1 cellular context compared by ENCODE assay signal in the genomic region with DNA sequence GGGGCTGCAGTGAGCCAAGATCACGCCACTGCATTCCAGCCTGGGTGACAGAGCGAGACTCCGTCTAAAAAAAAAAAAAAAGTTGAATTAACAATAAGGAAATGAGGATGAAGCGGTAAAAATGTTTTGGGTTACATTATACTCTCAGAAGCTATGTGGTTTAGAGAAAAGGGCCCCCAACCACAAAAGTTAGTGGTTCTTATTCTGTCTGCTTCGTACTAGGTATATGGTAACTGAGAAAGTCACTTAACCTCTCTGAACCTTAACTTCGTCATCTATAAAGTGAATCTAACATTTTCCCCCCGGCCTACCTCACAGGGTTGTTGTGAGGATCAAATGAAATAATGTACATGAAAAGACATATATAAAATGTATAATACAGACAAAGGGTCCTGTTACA.
TF ChIP-seq lines count a peak whose summit lies in the region.

No MANE protein-coding gene starts in this region.

TF ChIP-seq in GM12878, 131 proteins besides CTCF, POLR2A, EP300 and RAD21 (continues in another document):
- no peak for TF ChIP-seq HCFC1 (IDR thresholded peaks at IDR 0.05; ENCODE audit: low read length)
- TF ChIP-seq, protein P1, sequence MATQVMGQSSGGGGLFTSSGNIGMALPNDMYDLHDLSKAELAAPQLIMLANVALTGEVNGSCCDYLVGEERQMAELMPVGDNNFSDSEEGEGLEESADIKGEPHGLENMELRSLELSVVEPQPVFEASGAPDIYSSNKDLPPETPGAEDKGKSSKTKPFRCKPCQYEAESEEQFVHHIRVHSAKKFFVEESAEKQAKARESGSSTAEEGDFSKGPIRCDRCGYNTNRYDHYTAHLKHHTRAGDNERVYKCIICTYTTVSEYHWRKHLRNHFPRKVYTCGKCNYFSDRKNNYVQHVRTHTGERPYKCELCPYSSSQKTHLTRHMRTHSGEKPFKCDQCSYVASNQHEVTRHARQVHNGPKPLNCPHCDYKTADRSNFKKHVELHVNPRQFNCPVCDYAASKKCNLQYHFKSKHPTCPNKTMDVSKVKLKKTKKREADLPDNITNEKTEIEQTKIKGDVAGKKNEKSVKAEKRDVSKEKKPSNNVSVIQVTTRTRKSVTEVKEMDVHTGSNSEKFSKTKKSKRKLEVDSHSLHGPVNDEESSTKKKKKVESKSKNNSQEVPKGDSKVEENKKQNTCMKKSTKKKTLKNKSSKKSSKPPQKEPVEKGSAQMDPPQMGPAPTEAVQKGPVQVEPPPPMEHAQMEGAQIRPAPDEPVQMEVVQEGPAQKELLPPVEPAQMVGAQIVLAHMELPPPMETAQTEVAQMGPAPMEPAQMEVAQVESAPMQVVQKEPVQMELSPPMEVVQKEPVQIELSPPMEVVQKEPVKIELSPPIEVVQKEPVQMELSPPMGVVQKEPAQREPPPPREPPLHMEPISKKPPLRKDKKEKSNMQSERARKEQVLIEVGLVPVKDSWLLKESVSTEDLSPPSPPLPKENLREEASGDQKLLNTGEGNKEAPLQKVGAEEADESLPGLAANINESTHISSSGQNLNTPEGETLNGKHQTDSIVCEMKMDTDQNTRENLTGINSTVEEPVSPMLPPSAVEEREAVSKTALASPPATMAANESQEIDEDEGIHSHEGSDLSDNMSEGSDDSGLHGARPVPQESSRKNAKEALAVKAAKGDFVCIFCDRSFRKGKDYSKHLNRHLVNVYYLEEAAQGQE (IDR thresholded peaks at IDR 0.05; ENCODE audit: low read depth, low read length): no peak
- no peak for TF ChIP-seq ZBED1 (IDR thresholded peaks at IDR 0.05; ENCODE audit: borderline replicate concordance)
- no peak for TF ChIP-seq NR2C1 (IDR thresholded peaks at IDR 0.05)
- TF ChIP-seq EED (IDR thresholded peaks at IDR 0.05; ENCODE audit: low read depth): 0 out of 2 replicates have a peak, but pooled peaks have one; percentile 16
- TF ChIP-seq MEF2B (IDR thresholded peaks at IDR 0.05; ENCODE audit: partially characterized antibody, poor library complexity, severe bottlenecking): no peak
- TF ChIP-seq FOS (IDR thresholded peaks at IDR 0.05; ENCODE audit: borderline replicate concordance, extremely low read depth, insufficient read length): no peak
- TF ChIP-seq, protein P2, sequence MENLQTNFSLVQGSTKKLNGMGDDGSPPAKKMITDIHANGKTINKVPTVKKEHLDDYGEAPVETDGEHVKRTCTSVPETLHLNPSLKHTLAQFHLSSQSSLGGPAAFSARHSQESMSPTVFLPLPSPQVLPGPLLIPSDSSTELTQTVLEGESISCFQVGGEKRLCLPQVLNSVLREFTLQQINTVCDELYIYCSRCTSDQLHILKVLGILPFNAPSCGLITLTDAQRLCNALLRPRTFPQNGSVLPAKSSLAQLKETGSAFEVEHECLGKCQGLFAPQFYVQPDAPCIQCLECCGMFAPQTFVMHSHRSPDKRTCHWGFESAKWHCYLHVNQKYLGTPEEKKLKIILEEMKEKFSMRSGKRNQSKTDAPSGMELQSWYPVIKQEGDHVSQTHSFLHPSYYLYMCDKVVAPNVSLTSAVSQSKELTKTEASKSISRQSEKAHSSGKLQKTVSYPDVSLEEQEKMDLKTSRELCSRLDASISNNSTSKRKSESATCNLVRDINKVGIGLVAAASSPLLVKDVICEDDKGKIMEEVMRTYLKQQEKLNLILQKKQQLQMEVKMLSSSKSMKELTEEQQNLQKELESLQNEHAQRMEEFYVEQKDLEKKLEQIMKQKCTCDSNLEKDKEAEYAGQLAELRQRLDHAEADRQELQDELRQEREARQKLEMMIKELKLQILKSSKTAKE (IDR thresholded peaks at IDR 0.05; ENCODE audit: low read depth, poor library complexity, severe bottlenecking): no peak
- TF ChIP-seq, protein P3, sequence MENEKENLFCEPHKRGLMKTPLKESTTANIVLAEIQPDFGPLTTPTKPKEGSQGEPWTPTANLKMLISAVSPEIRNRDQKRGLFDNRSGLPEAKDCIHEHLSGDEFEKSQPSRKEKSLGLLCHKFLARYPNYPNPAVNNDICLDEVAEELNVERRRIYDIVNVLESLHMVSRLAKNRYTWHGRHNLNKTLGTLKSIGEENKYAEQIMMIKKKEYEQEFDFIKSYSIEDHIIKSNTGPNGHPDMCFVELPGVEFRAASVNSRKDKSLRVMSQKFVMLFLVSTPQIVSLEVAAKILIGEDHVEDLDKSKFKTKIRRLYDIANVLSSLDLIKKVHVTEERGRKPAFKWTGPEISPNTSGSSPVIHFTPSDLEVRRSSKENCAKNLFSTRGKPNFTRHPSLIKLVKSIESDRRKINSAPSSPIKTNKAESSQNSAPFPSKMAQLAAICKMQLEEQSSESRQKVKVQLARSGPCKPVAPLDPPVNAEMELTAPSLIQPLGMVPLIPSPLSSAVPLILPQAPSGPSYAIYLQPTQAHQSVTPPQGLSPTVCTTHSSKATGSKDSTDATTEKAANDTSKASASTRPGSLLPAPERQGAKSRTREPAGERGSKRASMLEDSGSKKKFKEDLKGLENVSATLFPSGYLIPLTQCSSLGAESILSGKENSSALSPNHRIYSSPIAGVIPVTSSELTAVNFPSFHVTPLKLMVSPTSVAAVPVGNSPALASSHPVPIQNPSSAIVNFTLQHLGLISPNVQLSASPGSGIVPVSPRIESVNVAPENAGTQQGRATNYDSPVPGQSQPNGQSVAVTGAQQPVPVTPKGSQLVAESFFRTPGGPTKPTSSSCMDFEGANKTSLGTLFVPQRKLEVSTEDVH (IDR thresholded peaks at IDR 0.05; ENCODE audit: low read depth, partially characterized antibody): no peak
- TF ChIP-seq NFIC (IDR thresholded peaks at IDR 0.05; ENCODE audit: low read depth, low read length): peak; percentile 62; the same call in 1 of the 2 replicates
- no peak for TF ChIP-seq CEBPB (IDR thresholded peaks at IDR 0.05; ENCODE audit: borderline replicate concordance in 1 of 2, low read depth in 2 of 2, low read length in 2 of 2)
- TF ChIP-seq, protein P4, sequence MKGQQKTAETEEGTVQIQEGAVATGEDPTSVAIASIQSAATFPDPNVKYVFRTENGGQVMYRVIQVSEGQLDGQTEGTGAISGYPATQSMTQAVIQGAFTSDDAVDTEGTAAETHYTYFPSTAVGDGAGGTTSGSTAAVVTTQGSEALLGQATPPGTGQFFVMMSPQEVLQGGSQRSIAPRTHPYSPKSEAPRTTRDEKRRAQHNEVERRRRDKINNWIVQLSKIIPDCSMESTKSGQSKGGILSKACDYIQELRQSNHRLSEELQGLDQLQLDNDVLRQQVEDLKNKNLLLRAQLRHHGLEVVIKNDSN (IDR thresholded peaks at IDR 0.05; ENCODE audit: borderline replicate concordance, extremely low read length, insufficient read depth, low read depth, low read length): no peak
- no peak for TF ChIP-seq RAD51 (IDR thresholded peaks at IDR 0.05)
- TF ChIP-seq STAT3 (IDR thresholded peaks at IDR 0.05; ENCODE audit: low read depth, low read length): no peak
- no peak for TF ChIP-seq RFX5 (IDR thresholded peaks at IDR 0.05; ENCODE audit: low read depth, low read length)
- TF ChIP-seq, protein P5, sequence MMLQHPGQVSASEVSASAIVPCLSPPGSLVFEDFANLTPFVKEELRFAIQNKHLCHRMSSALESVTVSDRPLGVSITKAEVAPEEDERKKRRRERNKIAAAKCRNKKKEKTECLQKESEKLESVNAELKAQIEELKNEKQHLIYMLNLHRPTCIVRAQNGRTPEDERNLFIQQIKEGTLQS (IDR thresholded peaks at IDR 0.05; ENCODE audit: borderline replicate concordance, extremely low read depth, low read depth, low read length): no peak
- TF ChIP-seq BACH1 (IDR thresholded peaks at IDR 0.05; ENCODE audit: borderline replicate concordance): no peak
- no peak for TF ChIP-seq KLF5 (IDR thresholded peaks at IDR 0.05; ENCODE audit: partially characterized antibody)
- peak; percentile 40; the same call in 1 of the 2 replicates for TF ChIP-seq CREM (IDR thresholded peaks at IDR 0.05; ENCODE audit: low read depth)
- TF ChIP-seq BRCA1 (IDR thresholded peaks at IDR 0.05; ENCODE audit: low read depth, low read length): no peak
- peak; percentile 20; the same call in 1 of the 2 replicates for TF ChIP-seq JUNB (IDR thresholded peaks at IDR 0.05)
- peak; percentile 55; the same call in 1 of the 2 replicates for TF ChIP-seq CBFB (IDR thresholded peaks at IDR 0.05; ENCODE audit: low read depth)
- no peak for TF ChIP-seq ESRRA (IDR thresholded peaks at IDR 0.05; ENCODE audit: low read length)
- TF ChIP-seq NFXL1 (IDR thresholded peaks at IDR 0.05; ENCODE audit: borderline replicate concordance): no peak
- no peak for TF ChIP-seq KDM1A (IDR thresholded peaks at IDR 0.05; ENCODE audit: borderline replicate concordance)
- no peak for TF ChIP-seq HDAC2 (IDR thresholded peaks at IDR 0.05)
- no peak for TF ChIP-seq MYC (IDR thresholded peaks at IDR 0.05; ENCODE audit: insufficient read depth, insufficient read length, insufficient replicate concordance, low read length, severe bottlenecking)
- TF ChIP-seq, protein P6, sequence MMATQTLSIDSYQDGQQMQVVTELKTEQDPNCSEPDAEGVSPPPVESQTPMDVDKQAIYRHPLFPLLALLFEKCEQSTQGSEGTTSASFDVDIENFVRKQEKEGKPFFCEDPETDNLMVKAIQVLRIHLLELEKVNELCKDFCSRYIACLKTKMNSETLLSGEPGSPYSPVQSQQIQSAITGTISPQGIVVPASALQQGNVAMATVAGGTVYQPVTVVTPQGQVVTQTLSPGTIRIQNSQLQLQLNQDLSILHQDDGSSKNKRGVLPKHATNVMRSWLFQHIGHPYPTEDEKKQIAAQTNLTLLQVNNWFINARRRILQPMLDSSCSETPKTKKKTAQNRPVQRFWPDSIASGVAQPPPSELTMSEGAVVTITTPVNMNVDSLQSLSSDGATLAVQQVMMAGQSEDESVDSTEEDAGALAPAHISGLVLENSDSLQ (IDR thresholded peaks at IDR 0.05): no peak
- TF ChIP-seq, protein P7, sequence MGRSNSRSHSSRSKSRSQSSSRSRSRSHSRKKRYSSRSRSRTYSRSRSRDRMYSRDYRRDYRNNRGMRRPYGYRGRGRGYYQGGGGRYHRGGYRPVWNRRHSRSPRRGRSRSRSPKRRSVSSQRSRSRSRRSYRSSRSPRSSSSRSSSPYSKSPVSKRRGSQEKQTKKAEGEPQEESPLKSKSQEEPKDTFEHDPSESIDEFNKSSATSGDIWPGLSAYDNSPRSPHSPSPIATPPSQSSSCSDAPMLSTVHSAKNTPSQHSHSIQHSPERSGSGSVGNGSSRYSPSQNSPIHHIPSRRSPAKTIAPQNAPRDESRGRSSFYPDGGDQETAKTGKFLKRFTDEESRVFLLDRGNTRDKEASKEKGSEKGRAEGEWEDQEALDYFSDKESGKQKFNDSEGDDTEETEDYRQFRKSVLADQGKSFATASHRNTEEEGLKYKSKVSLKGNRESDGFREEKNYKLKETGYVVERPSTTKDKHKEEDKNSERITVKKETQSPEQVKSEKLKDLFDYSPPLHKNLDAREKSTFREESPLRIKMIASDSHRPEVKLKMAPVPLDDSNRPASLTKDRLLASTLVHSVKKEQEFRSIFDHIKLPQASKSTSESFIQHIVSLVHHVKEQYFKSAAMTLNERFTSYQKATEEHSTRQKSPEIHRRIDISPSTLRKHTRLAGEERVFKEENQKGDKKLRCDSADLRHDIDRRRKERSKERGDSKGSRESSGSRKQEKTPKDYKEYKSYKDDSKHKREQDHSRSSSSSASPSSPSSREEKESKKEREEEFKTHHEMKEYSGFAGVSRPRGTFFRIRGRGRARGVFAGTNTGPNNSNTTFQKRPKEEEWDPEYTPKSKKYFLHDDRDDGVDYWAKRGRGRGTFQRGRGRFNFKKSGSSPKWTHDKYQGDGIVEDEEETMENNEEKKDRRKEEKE (IDR thresholded peaks at IDR 0.05): no peak
- TF ChIP-seq, protein P8, sequence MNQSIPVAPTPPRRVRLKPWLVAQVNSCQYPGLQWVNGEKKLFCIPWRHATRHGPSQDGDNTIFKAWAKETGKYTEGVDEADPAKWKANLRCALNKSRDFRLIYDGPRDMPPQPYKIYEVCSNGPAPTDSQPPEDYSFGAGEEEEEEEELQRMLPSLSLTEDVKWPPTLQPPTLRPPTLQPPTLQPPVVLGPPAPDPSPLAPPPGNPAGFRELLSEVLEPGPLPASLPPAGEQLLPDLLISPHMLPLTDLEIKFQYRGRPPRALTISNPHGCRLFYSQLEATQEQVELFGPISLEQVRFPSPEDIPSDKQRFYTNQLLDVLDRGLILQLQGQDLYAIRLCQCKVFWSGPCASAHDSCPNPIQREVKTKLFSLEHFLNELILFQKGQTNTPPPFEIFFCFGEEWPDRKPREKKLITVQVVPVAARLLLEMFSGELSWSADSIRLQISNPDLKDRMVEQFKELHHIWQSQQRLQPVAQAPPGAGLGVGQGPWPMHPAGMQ (IDR thresholded peaks at IDR 0.05; ENCODE audit: borderline replicate concordance): no peak
- TF ChIP-seq, protein P9, sequence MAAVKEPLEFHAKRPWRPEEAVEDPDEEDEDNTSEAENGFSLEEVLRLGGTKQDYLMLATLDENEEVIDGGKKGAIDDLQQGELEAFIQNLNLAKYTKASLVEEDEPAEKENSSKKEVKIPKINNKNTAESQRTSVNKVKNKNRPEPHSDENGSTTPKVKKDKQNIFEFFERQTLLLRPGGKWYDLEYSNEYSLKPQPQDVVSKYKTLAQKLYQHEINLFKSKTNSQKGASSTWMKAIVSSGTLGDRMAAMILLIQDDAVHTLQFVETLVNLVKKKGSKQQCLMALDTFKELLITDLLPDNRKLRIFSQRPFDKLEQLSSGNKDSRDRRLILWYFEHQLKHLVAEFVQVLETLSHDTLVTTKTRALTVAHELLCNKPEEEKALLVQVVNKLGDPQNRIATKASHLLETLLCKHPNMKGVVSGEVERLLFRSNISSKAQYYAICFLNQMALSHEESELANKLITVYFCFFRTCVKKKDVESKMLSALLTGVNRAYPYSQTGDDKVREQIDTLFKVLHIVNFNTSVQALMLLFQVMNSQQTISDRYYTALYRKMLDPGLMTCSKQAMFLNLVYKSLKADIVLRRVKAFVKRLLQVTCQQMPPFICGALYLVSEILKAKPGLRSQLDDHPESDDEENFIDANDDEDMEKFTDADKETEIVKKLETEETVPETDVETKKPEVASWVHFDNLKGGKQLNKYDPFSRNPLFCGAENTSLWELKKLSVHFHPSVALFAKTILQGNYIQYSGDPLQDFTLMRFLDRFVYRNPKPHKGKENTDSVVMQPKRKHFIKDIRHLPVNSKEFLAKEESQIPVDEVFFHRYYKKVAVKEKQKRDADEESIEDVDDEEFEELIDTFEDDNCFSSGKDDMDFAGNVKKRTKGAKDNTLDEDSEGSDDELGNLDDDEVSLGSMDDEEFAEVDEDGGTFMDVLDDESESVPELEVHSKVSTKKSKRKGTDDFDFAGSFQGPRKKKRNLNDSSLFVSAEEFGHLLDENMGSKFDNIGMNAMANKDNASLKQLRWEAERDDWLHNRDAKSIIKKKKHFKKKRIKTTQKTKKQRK (IDR thresholded peaks at IDR 0.05; ENCODE audit: low read depth, low read length): no peak
- TF ChIP-seq TCF12 (IDR thresholded peaks at IDR 0.05; ENCODE audit: low read depth, low read length): no peak
- peak; percentile 25; the same call in 1 of the 2 replicates for TF ChIP-seq CREB1 (IDR thresholded peaks at IDR 0.05; ENCODE audit: low read depth)
- TF ChIP-seq, protein P10, sequence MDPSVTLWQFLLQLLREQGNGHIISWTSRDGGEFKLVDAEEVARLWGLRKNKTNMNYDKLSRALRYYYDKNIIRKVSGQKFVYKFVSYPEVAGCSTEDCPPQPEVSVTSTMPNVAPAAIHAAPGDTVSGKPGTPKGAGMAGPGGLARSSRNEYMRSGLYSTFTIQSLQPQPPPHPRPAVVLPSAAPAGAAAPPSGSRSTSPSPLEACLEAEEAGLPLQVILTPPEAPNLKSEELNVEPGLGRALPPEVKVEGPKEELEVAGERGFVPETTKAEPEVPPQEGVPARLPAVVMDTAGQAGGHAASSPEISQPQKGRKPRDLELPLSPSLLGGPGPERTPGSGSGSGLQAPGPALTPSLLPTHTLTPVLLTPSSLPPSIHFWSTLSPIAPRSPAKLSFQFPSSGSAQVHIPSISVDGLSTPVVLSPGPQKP (IDR thresholded peaks at IDR 0.05; ENCODE audit: low read depth, low read length): no peak
